In the genomic region with DNA sequence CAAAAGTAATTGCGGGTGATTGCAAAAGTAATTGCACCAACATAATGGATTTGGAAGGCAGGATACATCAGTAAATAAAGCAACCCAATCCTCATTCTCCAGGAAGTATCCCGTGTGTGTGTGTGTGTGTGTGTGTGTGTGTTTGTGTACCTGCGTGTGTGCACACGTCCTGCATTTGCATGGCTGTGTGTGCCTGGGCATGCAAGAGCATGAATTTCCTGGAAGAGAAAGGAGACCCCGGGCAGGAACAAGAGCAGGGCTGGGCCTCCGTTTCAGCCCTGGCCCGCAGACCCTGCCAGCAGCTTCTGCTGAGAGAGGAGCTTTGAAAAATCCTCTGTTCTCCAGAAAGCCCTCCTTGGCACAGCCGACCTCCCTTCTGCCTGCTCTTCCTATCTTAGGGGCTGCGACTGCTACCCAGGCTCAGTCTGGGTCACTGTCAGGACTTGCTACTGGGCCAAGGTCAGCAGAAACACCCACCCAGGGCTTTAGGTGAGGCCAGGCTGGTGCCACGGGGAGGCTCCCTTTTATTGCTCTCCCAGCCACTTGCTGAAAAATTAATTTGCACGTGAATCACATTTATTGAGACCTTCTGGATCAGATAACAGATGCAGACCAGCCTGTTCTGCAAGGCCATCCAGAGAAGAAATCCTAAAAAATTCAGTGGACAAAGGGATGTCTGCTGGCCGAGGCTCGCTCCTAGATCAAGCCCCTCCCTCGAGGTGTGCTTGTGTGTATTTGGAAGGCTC, we compare ENCODE assay signal across 18 cellular contexts.
DNase-seq lines count a peak whose midpoint lies in the region; TF ChIP-seq lines count a peak whose summit lies in the region.
"Had no signal": no experiment of that assay in that cellular context is flagged by ENCODE, and none has a peak within 500 bp of the region (broad histone marks: within the 10 kb centered on the region; RNA-seq: fewer than 3 reads in every experiment).

No MANE protein-coding gene starts in this region.

- H3K27me3 ChIP-seq in prostate gland (replicated peaks; ENCODE audit: insufficient read depth), result no peaks in the 10 kb centered on the region

- H3K9me3 ChIP-seq in prostate gland, result no peaks in the 10 kb centered on the region

- H3K4me3 ChIP-seq in LNCaP clone FGC (ENCODE audit: low read depth, low read length) (no peak overlapping the region), prostate gland (no peak overlapping the region)

- peak; percentile 13 for DNase-seq in NCI-H82 (lab: John Stamatoyannopoulos, UW)
- DNase-seq in NCI-H82 treated with DMSO at 0.1 percent for 48 hours (lab: John Stamatoyannopoulos, UW; ENCODE audit: unreplicated experiment), result no peak
- peak; percentile 51 for DNase-seq in LNCaP clone FGC (ENCODE audit: low read depth)
- DNase-seq in prostate gland (ENCODE audit: low spot score), result peak; percentile 16
- no peak for DNase-seq in DMS153 (lab: John Stamatoyannopoulos, UW)
- DNase-seq in KG1 (lab: John Stamatoyannopoulos, UW), result no peak
- DNase-seq in NCI-H2107 treated with DMSO at 0.1 percent for 48 hours (lab: John Stamatoyannopoulos, UW; ENCODE audit: unreplicated experiment), result no peak
- DNase-seq: ACHN, GOT3, HFFc6, NCI-H2081, NCI-H2227 treated with DMSO at 0.1 percent for 48 hours, NCI-H524 treated with DMSO at 0.1 percent for 48 hours, OCI-M1, Right ventricle myocardium superior, T-cell had no signal

- H3K4me1 ChIP-seq in prostate gland (replicated peaks), result no peaks in the 10 kb centered on the region

- H3K4me1 Mint-ChIP-seq in brain, result peaks cover 34% of the 10 kb centered on the region
- H3K4me1 Mint-ChIP-seq: T-cell had no signal

- H3K27ac ChIP-seq in prostate gland, result no peak overlapping the region
- H3K27ac ChIP-seq: KMS-11 had no signal

- H3K27ac Mint-ChIP-seq in brain, result peak overlapping the region in 3 of 5 experiments; percentile 45 to 86 (median 77)
- H3K27ac Mint-ChIP-seq: HFFc6, T-cell had no signal

- TF ChIP-seq POLR2A in prostate gland (IDR thresholded peaks at IDR 0.05), result no peak

- no peak for TF ChIP-seq CTCF in LNCaP clone FGC (IDR thresholded peaks at IDR 0.05; ENCODE audit: control insufficient read depth, extremely low read depth, insufficient read depth)
- TF ChIP-seq CTCF in brain (conservative IDR thresholded peaks at IDR 0.05), result no peak
- TF ChIP-seq CTCF in prostate gland (IDR thresholded peaks at IDR 0.05), result no peak

- no peak overlapping the region for H3K4me3 Mint-ChIP-seq in brain
- H3K4me3 Mint-ChIP-seq: HFFc6, T-cell had no signal

- 22% methylated on average over 14 of the region's 14 CpGs for WGBS in prostate gland

- H3K9me3 Mint-ChIP-seq in brain, result peaks cover 0 to 4% (median 2%) of the 10 kb centered on the region in 5 experiments
- H3K9me3 Mint-ChIP-seq: T-cell had no signal

- no peaks in the 10 kb centered on the region for H3K36me3 Mint-ChIP-seq in brain
- H3K36me3 Mint-ChIP-seq: T-cell had no signal

- no peaks in the 10 kb centered on the region for H3K36me3 ChIP-seq in prostate gland

- intact Hi-C loops in prostate gland (cut with DNase I), result no loop called here

- peaks cover 3% of the 10 kb centered on the region for H3K27me3 Mint-ChIP-seq in brain

Comparison
In these comparisons a context has a peak if more than half of its experiments do, and no peak if none do; other contexts are left out.
1. DNase-seq: peak in NCI-H82 (single experiment), LNCaP clone FGC (single experiment) and prostate gland (single experiment); none in NCI-H82 treated with DMSO at 0.1 percent for 48 hours (single experiment), DMS153 (single experiment), KG1 (single experiment) and NCI-H2107 treated with DMSO at 0.1 percent for 48 hours (single experiment).